ENCODE assay signal across 10 cellular contexts in the genomic region with DNA sequence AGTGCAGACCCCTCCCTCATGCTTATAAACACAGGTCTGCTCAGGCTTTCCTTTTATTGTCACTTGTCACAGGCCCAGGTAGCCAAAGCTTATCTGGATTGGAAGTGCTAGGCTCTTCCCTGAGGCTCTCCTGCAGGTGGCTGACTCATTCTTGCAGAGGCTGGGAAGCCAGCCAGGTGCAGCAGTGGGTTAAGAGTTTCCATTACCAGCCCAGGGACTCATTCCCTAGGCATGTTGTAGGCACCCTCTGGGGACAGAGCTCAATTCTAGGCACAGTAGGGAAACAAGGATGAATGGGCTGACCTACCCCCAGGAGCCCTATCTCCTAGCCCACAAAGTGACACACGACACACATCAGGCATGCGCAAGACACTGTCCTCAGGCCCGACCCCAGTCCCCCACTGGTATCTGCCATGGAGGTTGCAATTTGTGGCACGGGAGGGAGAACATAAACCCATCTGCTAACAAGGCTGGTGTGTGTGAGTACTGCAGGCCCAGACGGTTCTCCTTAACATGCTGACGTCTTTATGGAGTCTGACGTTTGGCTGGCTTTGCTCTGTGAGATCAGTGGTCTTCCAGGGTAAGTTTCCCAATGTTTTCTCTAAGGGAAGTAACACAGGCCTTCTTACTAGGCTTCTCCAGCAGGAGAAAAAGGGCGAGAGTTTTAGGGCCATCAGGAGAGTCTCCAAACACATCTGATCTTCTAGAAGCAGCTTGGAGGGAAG.
DNase-seq lines count a peak whose midpoint lies in the region; TF ChIP-seq lines count a peak whose summit lies in the region.
"Had no signal": no experiment of that assay in that cellular context is flagged by ENCODE, and none has a peak within 500 bp of the region (broad histone marks: within the 10 kb centered on the region; RNA-seq: fewer than 3 reads in every experiment).

No MANE protein-coding gene starts in this region.

- TF ChIP-seq CTCF in VCaP (conservative IDR thresholded peaks at IDR 0.05) = no peak

- in situ Hi-C loops in KBM-7 (cut with MboI; ENCODE audit: low pct_unique_long_range_greater_than_20kb, low sequenced_read_pairs) = no loop called here

- peak overlapping the region; percentile 36 for H3K27ac ChIP-seq in VCaP
- H3K27ac ChIP-seq: BLaER1 treated with 17β-estradiol and CSF1 and Interleukin-3, amounts not matched to agents 10 nM and 100 nM; WERI-Rb-1 had no signal

- peak; percentile 47 for DNase-seq in 8988T
- DNase-seq in LoVo (ENCODE audit: low spot score) = peak; percentile 94
- DNase-seq in islet precursor cell = peak; percentile 94
- no peak for DNase-seq in NCI-H526 treated with DMSO at 0.1 percent for 48 hours (lab: John Stamatoyannopoulos, UW)
- DNase-seq in cortex of kidney (lab: John Stamatoyannopoulos, UW) = no peak
- no peak for DNase-seq in KBM-7
- DNase-seq in stimulated activated CD4-positive, alpha-beta T cell treated with anti-CD3 and anti-CD28 coated beads, Interleukin-12 subunit alpha, Interleukin-12 subunit beta, amount 100 ng/mL, for 4 hours = no peak
- DNase-seq: WERI-Rb-1 had no signal

Comparison
In these comparisons a context has a peak if more than half of its experiments do, and no peak if none do; other contexts are left out.
1. DNase-seq: peak in 8988T (single experiment), LoVo (single experiment) and islet precursor cell (single experiment); none in NCI-H526 treated with DMSO at 0.1 percent for 48 hours (single experiment), cortex of kidney (single experiment), KBM-7 (single experiment) and stimulated activated CD4-positive, alpha-beta T cell treated with anti-CD3 and anti-CD28 coated beads, Interleukin-12 subunit alpha, Interleukin-12 subunit beta, amount 100 ng/mL, for 4 hours (single experiment).